In the genomic region with DNA sequence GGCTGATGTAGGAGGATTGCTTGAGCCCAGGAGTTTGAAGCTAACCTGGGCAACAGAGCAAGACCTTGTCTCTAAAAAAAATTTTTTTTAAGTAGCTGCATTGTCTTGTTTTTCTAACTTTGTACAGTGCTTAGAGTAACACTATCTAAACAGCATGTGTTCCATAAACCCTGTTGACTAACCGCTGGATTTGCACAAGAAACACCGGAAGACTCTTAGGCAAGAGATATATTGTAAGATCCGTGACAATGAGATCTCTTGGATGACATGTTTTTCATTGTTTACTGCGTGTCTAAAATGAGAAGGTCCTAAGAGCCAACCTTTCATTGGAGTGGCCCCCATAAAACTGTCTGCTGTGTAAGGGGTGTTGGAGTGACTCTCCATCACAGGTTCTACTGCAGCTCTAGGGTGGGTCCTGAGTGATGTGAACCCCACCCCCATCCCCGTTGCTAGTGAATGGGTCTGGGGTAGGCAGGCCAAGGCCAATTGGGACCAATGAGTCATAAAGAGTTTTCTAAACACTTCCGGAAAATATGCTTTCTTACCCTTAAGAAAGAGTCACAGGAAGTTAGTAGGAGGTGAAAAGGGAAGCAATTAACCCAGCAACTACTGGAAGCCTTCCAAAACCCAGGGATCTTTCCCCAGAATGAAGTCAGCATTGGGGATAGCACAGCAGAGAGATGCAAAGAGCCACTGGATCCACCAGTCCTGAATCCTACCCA, we compare ENCODE assay signal across 9 cellular contexts. TPM values are rescaled to one million over a fixed set of nuclear protein-coding genes. Genes with fewer than 3 reads are reported as not detected.
DNase-seq lines count a peak whose midpoint lies in the region; ATAC-seq and TF ChIP-seq lines count a peak whose summit lies in the region.
"Had no signal": no experiment of that assay in that cellular context is flagged by ENCODE, and none has a peak within 500 bp of the region (broad histone marks: within the 10 kb centered on the region; RNA-seq: fewer than 3 reads in every experiment).

No MANE protein-coding gene starts in this region.

- 50 to 60% methylated on average over 6 of the region's 6 CpGs for WGBS in heart right ventricle, 2 donors

- no peaks in the 10 kb centered on the region for H3K27me3 Mint-ChIP-seq in HFFc6 (ENCODE audit: insufficient read depth)

- peak overlapping the region in 2 of 10 donors; percentile 6 to 85 for H3K27ac ChIP-seq in heart right ventricle

- peaks cover 42% of the 10 kb centered on the region for H3K4me1 Mint-ChIP-seq in HFFc6 (ENCODE audit: low read depth)

- H3K27ac Mint-ChIP-seq in HFFc6 = no peak overlapping the region

- H3K4me1 ChIP-seq in heart right ventricle = peaks cover 0 to 69% (median 5%) of the 10 kb centered on the region in 9 donors

- H3K9me3 Mint-ChIP-seq in HFFc6 = no peaks in the 10 kb centered on the region

- no peak for TF ChIP-seq CTCF in AG10803 (conservative IDR thresholded peaks at IDR 0.05; ENCODE audit: low read length)
- TF ChIP-seq CTCF in HFFc6 (IDR thresholded peaks at IDR 0.05) = no peak
- no peak for TF ChIP-seq CTCF in heart right ventricle (IDR thresholded peaks at IDR 0.05)

- H3K4me3 ChIP-seq in AG10803 (ENCODE audit: low read length) (no peak overlapping the region), heart right ventricle (no peak overlapping the region)

- no peaks in the 10 kb centered on the region for H3K36me3 Mint-ChIP-seq in HFFc6 (ENCODE audit: low read depth)

- intact Hi-C loops in heart right ventricle (cut with DNase I) = no loop called here

- H3K4me3 Mint-ChIP-seq in HFFc6 = no peak overlapping the region

- H3K36me3 ChIP-seq in heart right ventricle = no peaks in the 10 kb centered on the region

- no peaks in the 10 kb centered on the region for H3K9me3 ChIP-seq in heart right ventricle

- ATAC-seq in heart right ventricle (peak in 7 of 8 donors; percentile 47 to 71 (median 62)), HG03039 (IDR thresholded peaks at IDR 0.05; ENCODE audit: unreplicated experiment) (no peak), HG03354 (IDR thresholded peaks at IDR 0.05; ENCODE audit: poor library complexity, severe bottlenecking, unreplicated experiment) (no peak), HG03442 (IDR thresholded peaks at IDR 0.05; ENCODE audit: unreplicated experiment) (no peak), GM18519 (IDR thresholded peaks at IDR 0.05; ENCODE audit: low FRiP score, unreplicated experiment) (no peak)

- no peaks in the 10 kb centered on the region for H3K27me3 ChIP-seq in heart right ventricle

- DNase-seq in AG10803 (ENCODE audit: low read depth) (peak; percentile 68), HFFc6 (peak; percentile 66), UCSD-AML1 (lab: John Stamatoyannopoulos, UW; ENCODE audit: unreplicated experiment) (peak; percentile 42), heart right ventricle (peak in 1 of 2 donors; percentile 20)
- DNase-seq: NCI-H524 treated with DMSO at 0.1 percent for 48 hours had no signal

RNA-seq across cellular contexts. Expression of a gene that starts 24.3 kb away (rescaled TPM):
- total RNA-seq in HFFc6 (2021; fragmentation: NEBNext Ultra II Directional; extraction: Animal tissue kit (Norgen Biotek cat#: 25700)) = 10 to 100 TPM; 35.1 to 49.6 (median 41.1) TPM
- 10 to 100 TPM; 27.4 to 66.6 (median 48.2) TPM for total RNA-seq in heart right ventricle
- polyA plus RNA-seq in heart right ventricle = 1 to 10 TPM; 4.5 to 7.9 TPM

Comparison
In these comparisons a context has a peak if more than half of its experiments do, and no peak if none do; other contexts are left out.
1. ATAC-seq: peak in heart right ventricle (7 of 8); none in HG03039 (single experiment), HG03354 (single experiment), HG03442 (single experiment) and GM18519 (single experiment).